Comparison of ENCODE assay signal across 21 cellular contexts in the genomic region with DNA sequence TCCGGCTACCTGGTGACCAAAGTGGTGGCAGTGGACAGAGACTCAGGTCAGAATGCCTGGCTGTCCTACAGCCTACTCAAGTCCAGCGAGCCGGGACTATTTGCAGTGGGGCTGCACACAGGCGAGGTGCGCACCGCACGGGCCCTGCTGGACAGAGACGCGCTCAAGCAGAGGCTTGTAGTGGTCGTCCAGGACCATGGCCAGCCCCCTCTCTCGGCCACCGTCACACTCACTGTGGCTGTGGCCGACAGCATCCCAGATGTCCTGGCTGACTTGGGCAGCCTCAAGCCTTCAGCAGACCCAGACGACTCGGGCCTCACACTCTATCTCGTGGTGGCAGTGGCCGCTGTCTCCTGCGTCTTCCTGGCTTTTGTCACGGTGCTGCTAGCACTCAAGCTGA. TPM values are rescaled to one million over a fixed set of nuclear protein-coding genes. Genes with fewer than 3 reads are reported as not detected.
DNase-seq lines count a peak whose midpoint lies in the region; ATAC-seq, FAIRE-seq and TF ChIP-seq lines count a peak whose summit lies in the region.
"Had no signal": no experiment of that assay in that cellular context is flagged by ENCODE, and none has a peak within 500 bp of the region (broad histone marks: within the 10 kb centered on the region; RNA-seq: fewer than 3 reads in every experiment).

No MANE protein-coding gene starts in this region.

- no peaks in the 10 kb centered on the region for H3K4me1 ChIP-seq in GM23338 (ENCODE audit: insufficient read depth)
- peaks cover 3 to 12% of the 10 kb centered on the region in 2 experiments; a peak in 3 of 5 replicates for H3K4me1 ChIP-seq in K562 (replicated peaks in 1 of 2; ENCODE audit: control insufficient read depth in 2 of 2, insufficient read depth in 2 of 2, low read length in 2 of 2)
- H3K4me1 ChIP-seq in neuronal stem cell (ENCODE audit: control insufficient read depth in 2 of 2, insufficient read depth in 1 of 2, low read depth in 1 of 2, low read length in 2 of 2) = no peaks in the 10 kb centered on the region
- H3K4me1 ChIP-seq: SJSA1 had no signal

- TF ChIP-seq EP300 in K562 (IDR thresholded peaks at IDR 0.05; ENCODE audit: low read length) = no peak

- H3K27ac ChIP-seq in GM23338 (ENCODE audit: low read depth) (no peak overlapping the region), K562 (ENCODE audit: extremely low read depth, low read depth, low read length) (no peak overlapping the region), neuronal stem cell (replicated peaks; ENCODE audit: low read length) (no peak overlapping the region)
- H3K27ac ChIP-seq: SJSA1 had no signal

- TF ChIP-seq RAD21 in K562 (CRISPR knock-in tag; conservative IDR thresholded peaks at IDR 0.05 in 1 of 2, IDR thresholded peaks at IDR 0.05 in 1 of 2) = no peak

- H2BK15ac ChIP-seq in neuronal stem cell (ENCODE audit: low read length) = no peak overlapping the region

- intact Hi-C loops in Right ventricle myocardium superior (cut with DNase I) (no loop called here), left cardiac atrium (cut with DNase I) (loop anchor here in 1 of 2 donors (10.0 kb wide), 2 partner anchors 48 to 152 kb away; partner anchors contain the start of genes PCDHB12, PCDHGA9 and PCDHGB6), K562 (cut with micrococcal nuclease) (no loop called here)

- BruUV-seq in K562 (replicated peaks; lab: Mats Ljungman, UMichigan) = no TSS peak

- H3K4me3 ChIP-seq in GM23338 (no peak overlapping the region), K562 (no peak overlapping the region), neuronal stem cell (ENCODE audit: low read length in 2 of 2) (peak overlapping the region in 1 of 2 donors; percentile 51)
- H3K4me3 ChIP-seq: SJSA1 had no signal

- H3K79me2 ChIP-seq in GM23338 (replicated peaks; ENCODE audit: insufficient read depth) (no peaks in the 10 kb centered on the region), K562 (ENCODE audit: control insufficient read depth, insufficient read depth, low read length) (no peaks in the 10 kb centered on the region)

- no peaks in the 10 kb centered on the region for H3K27me3 ChIP-seq in GM23338 (ENCODE audit: insufficient read depth)
- H3K27me3 ChIP-seq in K562 (ENCODE audit: control insufficient read depth in 2 of 2, insufficient read depth in 2 of 2, low read length in 2 of 2) = peaks cover 0 to 18% of the 10 kb centered on the region in 2 experiments; a peak in 2 of 5 replicates
- H3K27me3 ChIP-seq in neuronal stem cell (ENCODE audit: control insufficient read depth in 3 of 3, insufficient read depth in 3 of 3, low read depth in 1 of 3, low read length in 3 of 3) = peaks cover 0 to 4% (median 0%) of the 10 kb centered on the region in 3 experiments
- H3K27me3 ChIP-seq: SJSA1 had no signal

- H3K14ac ChIP-seq in neuronal stem cell (ENCODE audit: low read length) = no peak overlapping the region

- H2BK12ac ChIP-seq in neuronal stem cell (ENCODE audit: low read length) = no peak overlapping the region

- peak overlapping the region; percentile 44 for H3K23ac ChIP-seq in neuronal stem cell (ENCODE audit: low read depth, low read length, poor library complexity)

- H3K18ac ChIP-seq in neuronal stem cell (ENCODE audit: low read length) = no peak overlapping the region

- WGBS in K562 (ENCODE audit: insufficient coverage, low coverage, missing lambda C conversion rate) = 7% methylated on average over 19 of the region's 19 CpGs
- WGBS in neuronal stem cell (ENCODE audit: extremely low coverage in 2 of 2, insufficient read length in 2 of 2, insufficient replicate concordance in 1 of 2), 2 donors = no CpG with 5 or more reads among the region's 19 CpGs

- TF ChIP-seq POLR2A in K562 (conservative IDR thresholded peaks at IDR 0.05) = no peak

- DNase-seq in Right ventricle myocardium superior (no peak), left cardiac atrium (no peak), GM23338 (ENCODE audit: low spot score) (no peak), K562 (ENCODE audit: extremely low read depth in 1 of 4, low spot score in 3 of 4) (no peak), neuronal stem cell (ENCODE audit: low spot score) (no peak), NCI-H128 (lab: John Stamatoyannopoulos, UW; ENCODE audit: unreplicated experiment) (no peak), LoVo (ENCODE audit: low spot score) (no peak), osteocyte (ENCODE audit: extremely low spot score, unreplicated experiment) (no peak)
- DNase-seq: 8988T, ACHN, H7, NCI-H1092 treated with DMSO at 0.1 percent for 48 hours, NCI-H1436 treated with DMSO at 0.1 percent for 48 hours, NCI-H187 treated with DMSO at 0.1 percent for 48 hours, NCI-H2107, NCI-H524, NCI-H748 treated with DMSO at 0.1 percent for 48 hours had no signal

- no peak overlapping the region for H2BK5ac ChIP-seq in neuronal stem cell (ENCODE audit: low read length)

- H4K20me1 ChIP-seq in GM23338 (replicated peaks; ENCODE audit: insufficient read depth) = no peaks in the 10 kb centered on the region
- no peaks in the 10 kb centered on the region for H4K20me1 ChIP-seq in K562 (replicated peaks; ENCODE audit: control insufficient read depth, insufficient read depth, low read length)

- H3K36me3 ChIP-seq in GM23338 (ENCODE audit: insufficient read depth) (no peaks in the 10 kb centered on the region), K562 (ENCODE audit: control insufficient read depth, insufficient read depth, low read length) (no peaks in the 10 kb centered on the region), neuronal stem cell (replicated peaks in 1 of 2; ENCODE audit: control insufficient read depth in 2 of 2, insufficient read depth in 2 of 2, low read length in 2 of 2) (peaks cover 0 to 3% of the 10 kb centered on the region in 2 donors)
- H3K36me3 ChIP-seq: SJSA1 had no signal

- TF ChIP-seq CTCF in GM23338 (conservative IDR thresholded peaks at IDR 0.05; ENCODE audit: low read depth in 2 of 2) (no peak), K562 (IDR thresholded peaks at IDR 0.05 in 2 of 3, conservative IDR thresholded peaks at IDR 0.05 in 1 of 3; ENCODE audit: insufficient read depth in 2 of 3, low read depth in 1 of 3, low read length in 3 of 3) (no peak), osteocyte (IDR thresholded peaks at IDR 0.05) (no peak)

- H2AFZ ChIP-seq in GM23338 (no peak overlapping the region), K562 (ENCODE audit: low read depth, low read length) (no peak overlapping the region), neuronal stem cell (ENCODE audit: low read length) (no peak overlapping the region)

- H3K79me1 ChIP-seq in neuronal stem cell (ENCODE audit: low read depth, low read length) = no peaks in the 10 kb centered on the region

- ATAC-seq in Right ventricle myocardium superior (ENCODE audit: poor library complexity) (peak; percentile 7), left cardiac atrium (no peak), GM23338 (no peak), K562 (peak; percentile 50)

- no peak overlapping the region for H3K4ac ChIP-seq in neuronal stem cell (ENCODE audit: low read length)

- H3F3A ChIP-seq in GM23338 (replicated peaks; ENCODE audit: low read depth) = 0 out of 2 replicates have a peak, but pooled peaks cover 3% of the 10 kb centered on the region

- no peak overlapping the region for H4K91ac ChIP-seq in neuronal stem cell (ENCODE audit: low read depth, low read length, poor library complexity)

- H3K9me1 ChIP-seq in K562 (ENCODE audit: control insufficient read depth, insufficient read depth, low read length) = no peaks in the 10 kb centered on the region

- no peak for FAIRE-seq in K562 (lab: Jason Lieb, UNC)
- FAIRE-seq: GM19239, HTR-8/SVneo, RCC 7860 had no signal

- H2BK120ac ChIP-seq in neuronal stem cell (ENCODE audit: low read depth, low read length) = peak overlapping the region; percentile 66

- H3K4me1 Mint-ChIP-seq in GM23338 (peaks cover 5% of the 10 kb centered on the region), osteocyte (ENCODE audit: unreplicated experiment) (no peaks in the 10 kb centered on the region)

- H3K9me3 ChIP-seq in K562 (replicated peaks; ENCODE audit: control insufficient read depth, insufficient read depth, low read depth, low read length) (no peaks in the 10 kb centered on the region; the same call in 1 of the 2 replicates), neuronal stem cell (replicated peaks in 1 of 2; ENCODE audit: control insufficient read depth in 2 of 2, insufficient read depth in 1 of 2, low read depth in 1 of 2, low read length in 2 of 2) (peaks cover 25 to 67% of the 10 kb centered on the region in 2 donors)

- in situ Hi-C loops in K562 (cut with MboI) = no loop called here

- H3K27me3 Mint-ChIP-seq in GM23338 (ENCODE audit: insufficient read depth, low read depth, poor library complexity) (peaks cover 11% of the 10 kb centered on the region), osteocyte (ENCODE audit: unreplicated experiment) (no peaks in the 10 kb centered on the region)

- no peak overlapping the region for H3K4me2 ChIP-seq in GM23338
- no peak overlapping the region for H3K4me2 ChIP-seq in K562 (ENCODE audit: insufficient read depth, low read length)
- H3K4me2 ChIP-seq in neuronal stem cell (ENCODE audit: insufficient read depth, low read length, poor library complexity, severe bottlenecking) = no peak overlapping the region

- H3K9ac ChIP-seq in K562 (ENCODE audit: insufficient read depth in 1 of 2, low read depth in 2 of 2, low read length in 2 of 2) (no peak overlapping the region; a peak in 1 of 4 replicates), neuronal stem cell (ENCODE audit: low read depth, low read length, poor library complexity) (peak overlapping the region; percentile 16)

- no peak overlapping the region for H3K4me3 Mint-ChIP-seq in GM23338
- H3K4me3 Mint-ChIP-seq in osteocyte (ENCODE audit: unreplicated experiment) = no peak overlapping the region

- H2AK5ac ChIP-seq in neuronal stem cell (ENCODE audit: low read depth, low read length) = peak overlapping the region; percentile 54

- H3K9me2 ChIP-seq in GM23338 (ENCODE audit: insufficient read depth) = no peaks in the 10 kb centered on the region

- no peak overlapping the region for H3K27ac Mint-ChIP-seq in GM23338
- H3K27ac Mint-ChIP-seq in osteocyte (ENCODE audit: unreplicated experiment) = no peak overlapping the region

- H3K36me3 Mint-ChIP-seq in GM23338 (ENCODE audit: low read depth) (peaks cover 64% of the 10 kb centered on the region), osteocyte (ENCODE audit: unreplicated experiment) (no peaks in the 10 kb centered on the region)

- CTCF ChIA-PET in K562 (lab: Yijun Ruan, JAX; ENCODE audit: low intra/inter-chr PET ratio) = no interaction called here

- H4K8ac ChIP-seq in neuronal stem cell (ENCODE audit: low read depth, low read length) = no peak overlapping the region

- POLR2A ChIA-PET in K562 (lab: Yijun Ruan, JAX) = no interaction called here

- H3K9me3 Mint-ChIP-seq in GM23338 (peaks cover 65% of the 10 kb centered on the region), osteocyte (ENCODE audit: unreplicated experiment) (peaks cover 38% of the 10 kb centered on the region)

RNA-seq across cellular contexts. Expression of gene PCDHGA4, which starts 2.1 kb away (rescaled TPM):
- total RNA-seq in Right ventricle myocardium superior (9.3 TPM), left cardiac atrium (1 to 10 TPM; 4.0 to 4.3 TPM), K562 (2014; rRNA removed) (0.20 and 0.36 TPM in 2 replicates), K562 (2014; rRNA removed; fragmentation: Illumina TruSeq; extraction: Trizol) (0.18 and 0.32 TPM in 2 replicates), K562 (2015; rRNA removed; fragmentation: Illumina TruSeq; extraction: Trizol) (0.26 and 0.40 TPM in 2 replicates), K562 (2021) (0.27 and 0.40 TPM in 2 replicates), osteocyte (0.27 and 0.47 TPM in 2 replicates)
- total RNA-seq in GM23338 (2014; rRNA removed; shearing (Covaris generic)) = 4.2 and 7.2 TPM in 2 replicates
- polyA plus RNA-seq in GM23338 (2016; fragmentation: Nextera tagmentation; extraction: Ambion mirVana) (0.33 and 0.99 TPM in 2 replicates), K562 (2011; rRNA removed) (0.16 and 0.17 TPM in 2 replicates), K562 (2014; fragmentation: Illumina TruSeq; extraction: Trizol) (0.21 and 0.39 TPM in 2 replicates), K562 (2014; fragmentation: Nextera tagmentation; extraction: Ambion mirVana) (not detected), K562 (2014; rRNA removed) (0.09 and 0.12 TPM in 2 replicates)
- 2.8 and 3.2 TPM in 2 replicates for total RNA-seq in K562 (2011; cell fraction: chromatin; rRNA removed; ENCODE audit: low replicate concordance)
- 1.5 and 2.1 TPM in 2 replicates for total RNA-seq in K562 (2011; cell fraction: nucleolus; rRNA removed)
- 1.7 and 2.3 TPM in 2 replicates for total RNA-seq in K562 (2011; cell fraction: nucleoplasm; rRNA removed)
- 0.06 and 0.30 TPM in 2 replicates for polyA plus RNA-seq in K562 (2011; cell fraction: cytosol; rRNA removed)
- polyA plus RNA-seq in K562 (2011; cell fraction: nucleus; rRNA removed) = 0.46 and 1.1 TPM in 2 replicates
- 0.08 and 1.2 TPM in 2 replicates for polyA plus RNA-seq in K562 (2012)
- 0.63 and 0.67 TPM in 2 replicates for polyA minus RNA-seq in K562 (2011; rRNA and poly(A)+ RNA removed)
- 0.29 TPM in 1 of 2 replicates, not detected in the other for polyA minus RNA-seq in K562 (2011; cell fraction: cytosol; rRNA and poly(A)+ RNA removed)
- 1.00 and 1.2 TPM in 2 replicates for polyA minus RNA-seq in K562 (2011; cell fraction: nucleus; rRNA and poly(A)+ RNA removed)
- polyA plus RNA-seq in neuronal stem cell (2013, experiment 1 of 2) = 0.25 TPM
- 0.19 TPM for polyA plus RNA-seq in neuronal stem cell (2013, experiment 2 of 2)

RNA-seq across cellular contexts. Expression of gene PCDHGB2, which starts 2.8 kb away (rescaled TPM):
- total RNA-seq in Right ventricle myocardium superior (9.2 TPM), left cardiac atrium (1 to 10 TPM; 4.0 to 5.4 TPM), K562 (2014; rRNA removed) (0.14 and 0.20 TPM in 2 replicates), K562 (2014; rRNA removed; fragmentation: Illumina TruSeq; extraction: Trizol) (0.22 and 0.29 TPM in 2 replicates), K562 (2015; rRNA removed; fragmentation: Illumina TruSeq; extraction: Trizol) (0.30 and 0.54 TPM in 2 replicates), K562 (2021) (0.36 and 0.42 TPM in 2 replicates), osteocyte (0.50 and 0.59 TPM in 2 replicates)
- total RNA-seq in GM23338 (2014; rRNA removed; shearing (Covaris generic)) = 5.0 and 5.8 TPM in 2 replicates
- polyA plus RNA-seq in GM23338 (2016; fragmentation: Nextera tagmentation; extraction: Ambion mirVana) (0.87 and 1.2 TPM in 2 replicates), K562 (2011; rRNA removed) (0.12 and 0.33 TPM in 2 replicates), K562 (2014; fragmentation: Illumina TruSeq; extraction: Trizol) (0.24 and 0.28 TPM in 2 replicates), K562 (2014; fragmentation: Nextera tagmentation; extraction: Ambion mirVana) (under 1 TPM in 1 of 2 experiments, not detected in 1; 0.06 TPM), K562 (2014; rRNA removed) (0.24 and 0.29 TPM in 2 replicates)
- total RNA-seq in K562 (2011; cell fraction: chromatin; rRNA removed; ENCODE audit: low replicate concordance) = 0.81 and 2.9 TPM in 2 replicates
- 0.83 and 2.1 TPM in 2 replicates for total RNA-seq in K562 (2011; cell fraction: nucleolus; rRNA removed)
- total RNA-seq in K562 (2011; cell fraction: nucleoplasm; rRNA removed) = 0.99 and 1.5 TPM in 2 replicates
- 0.10 and 0.31 TPM in 2 replicates for polyA plus RNA-seq in K562 (2011; cell fraction: cytosol; rRNA removed)
- polyA plus RNA-seq in K562 (2011; cell fraction: nucleus; rRNA removed) = 0.32 and 1.1 TPM in 2 replicates
- 0.25 and 1.2 TPM in 2 replicates for polyA plus RNA-seq in K562 (2012)
- 0.24 and 0.98 TPM in 2 replicates for polyA minus RNA-seq in K562 (2011; rRNA and poly(A)+ RNA removed)
- polyA minus RNA-seq in K562 (2011; cell fraction: cytosol; rRNA and poly(A)+ RNA removed) = 0.29 and 0.46 TPM in 2 replicates
- polyA minus RNA-seq in K562 (2011; cell fraction: nucleus; rRNA and poly(A)+ RNA removed) = 0.78 and 1.3 TPM in 2 replicates
- polyA plus RNA-seq in neuronal stem cell (2013, experiment 1 of 2) = 0.89 TPM
- polyA plus RNA-seq in neuronal stem cell (2013, experiment 2 of 2) = 0.86 TPM

RNA-seq across cellular contexts. Expression of gene PCDHGA5, which starts 7.0 kb away (rescaled TPM):
- 6.6 TPM for total RNA-seq in Right ventricle myocardium superior
- total RNA-seq in left cardiac atrium = 1 to 10 TPM; 3.5 to 4.3 TPM
- total RNA-seq in GM23338 (2014; rRNA removed; shearing (Covaris generic)) = 2.9 and 3.1 TPM in 2 replicates
- polyA plus RNA-seq in GM23338 (2016; fragmentation: Nextera tagmentation; extraction: Ambion mirVana) = 0.49 and 0.55 TPM in 2 replicates
- total RNA-seq in K562 (2011; cell fraction: chromatin; rRNA removed; ENCODE audit: low replicate concordance) = 0.58 and 1.2 TPM in 2 replicates
- 0.33 and 0.79 TPM in 2 replicates for total RNA-seq in K562 (2011; cell fraction: nucleolus; rRNA removed)
- total RNA-seq in K562 (2011; cell fraction: nucleoplasm; rRNA removed) = 0.66 and 0.69 TPM in 2 replicates
- 0.09 and 0.16 TPM in 2 replicates for total RNA-seq in K562 (2014; rRNA removed)
- 0.11 and 0.13 TPM in 2 replicates for total RNA-seq in K562 (2014; rRNA removed; fragmentation: Illumina TruSeq; extraction: Trizol)
- 0.14 and 0.15 TPM in 2 replicates for total RNA-seq in K562 (2015; rRNA removed; fragmentation: Illumina TruSeq; extraction: Trizol)
- 0.13 and 0.18 TPM in 2 replicates for total RNA-seq in K562 (2021)
- polyA plus RNA-seq in K562 (2011; rRNA removed) = 0.08 and 0.14 TPM in 2 replicates
- 0.06 and 0.07 TPM in 2 replicates for polyA plus RNA-seq in K562 (2011; cell fraction: cytosol; rRNA removed)
- polyA plus RNA-seq in K562 (2011; cell fraction: nucleus; rRNA removed) = 0.24 and 0.71 TPM in 2 replicates
- polyA plus RNA-seq in K562 (2012) = 0.09 and 0.58 TPM in 2 replicates
- 0.07 and 0.13 TPM in 2 replicates for polyA plus RNA-seq in K562 (2014; fragmentation: Illumina TruSeq; extraction: Trizol)
- under 1 TPM in 1 of 2 experiments, not detected in 1; 0.01 TPM for polyA plus RNA-seq in K562 (2014; fragmentation: Nextera tagmentation; extraction: Ambion mirVana)
- polyA plus RNA-seq in K562 (2014; rRNA removed) = 0.03 and 0.13 TPM in 2 replicates
- polyA minus RNA-seq in K562 (2011; rRNA and poly(A)+ RNA removed) = 0.06 and 0.28 TPM in 2 replicates
- not detected in 2 replicates for polyA minus RNA-seq in K562 (2011; cell fraction: cytosol; rRNA and poly(A)+ RNA removed)
- polyA minus RNA-seq in K562 (2011; cell fraction: nucleus; rRNA and poly(A)+ RNA removed) = 0.22 and 0.40 TPM in 2 replicates
- polyA plus RNA-seq in neuronal stem cell (2013, experiment 1 of 2) = 0.06 TPM
- 0.07 TPM for polyA plus RNA-seq in neuronal stem cell (2013, experiment 2 of 2)
- total RNA-seq in osteocyte = 0.13 and 0.16 TPM in 2 replicates
- total RNA-seq: H7 had no signal

RNA-seq across cellular contexts. Expression of gene PCDHGB1, which starts 7.1 kb away (rescaled TPM):
- 7.8 TPM for total RNA-seq in Right ventricle myocardium superior
- 1 to 10 TPM; 3.0 to 3.2 TPM for total RNA-seq in left cardiac atrium
- 8.9 and 9.1 TPM in 2 replicates for total RNA-seq in GM23338 (2014; rRNA removed; shearing (Covaris generic))
- polyA plus RNA-seq in GM23338 (2016; fragmentation: Nextera tagmentation; extraction: Ambion mirVana) = 0.52 and 0.74 TPM in 2 replicates
- 1.9 and 2.1 TPM in 2 replicates for total RNA-seq in K562 (2011; cell fraction: chromatin; rRNA removed; ENCODE audit: low replicate concordance)
- 1.5 and 1.6 TPM in 2 replicates for total RNA-seq in K562 (2011; cell fraction: nucleolus; rRNA removed)
- 0.92 and 1.2 TPM in 2 replicates for total RNA-seq in K562 (2011; cell fraction: nucleoplasm; rRNA removed)
- 0.12 and 0.14 TPM in 2 replicates for total RNA-seq in K562 (2014; rRNA removed)
- total RNA-seq in K562 (2014; rRNA removed; fragmentation: Illumina TruSeq; extraction: Trizol) = 0.11 and 0.16 TPM in 2 replicates
- total RNA-seq in K562 (2015; rRNA removed; fragmentation: Illumina TruSeq; extraction: Trizol) = 0.07 and 0.19 TPM in 2 replicates
- total RNA-seq in K562 (2021) = 0.07 and 0.29 TPM in 2 replicates
- polyA plus RNA-seq in K562 (2011; rRNA removed) = 0.05 and 0.20 TPM in 2 replicates
- 0.01 and 0.21 TPM in 2 replicates for polyA plus RNA-seq in K562 (2011; cell fraction: cytosol; rRNA removed)
- 0.10 and 0.54 TPM in 2 replicates for polyA plus RNA-seq in K562 (2011; cell fraction: nucleus; rRNA removed)
- polyA plus RNA-seq in K562 (2012) = 0.14 and 0.25 TPM in 2 replicates
- polyA plus RNA-seq in K562 (2014; fragmentation: Illumina TruSeq; extraction: Trizol) = 0.06 and 0.11 TPM in 2 replicates
- polyA plus RNA-seq in K562 (2014; fragmentation: Nextera tagmentation; extraction: Ambion mirVana) = not detected
- 0.07 TPM in 2 replicates for polyA plus RNA-seq in K562 (2014; rRNA removed)
- polyA minus RNA-seq in K562 (2011; rRNA and poly(A)+ RNA removed) = 0.15 and 0.56 TPM in 2 replicates
- not detected in 2 replicates for polyA minus RNA-seq in K562 (2011; cell fraction: cytosol; rRNA and poly(A)+ RNA removed)
- 0.44 and 1.2 TPM in 2 replicates for polyA minus RNA-seq in K562 (2011; cell fraction: nucleus; rRNA and poly(A)+ RNA removed)
- 0.66 TPM for polyA plus RNA-seq in neuronal stem cell (2013, experiment 1 of 2)
- polyA plus RNA-seq in neuronal stem cell (2013, experiment 2 of 2) = 0.66 TPM
- 1.4 and 1.8 TPM in 2 replicates for total RNA-seq in osteocyte
- total RNA-seq: H7 had no signal

RNA-seq across cellular contexts. Expression of gene PCDHGB3, which starts 13.1 kb away (rescaled TPM):
- 7.6 TPM for total RNA-seq in Right ventricle myocardium superior
- total RNA-seq in left cardiac atrium = 1 to 10 TPM; 3.9 to 4.6 TPM
- 4.8 and 5.8 TPM in 2 replicates for total RNA-seq in GM23338 (2014; rRNA removed; shearing (Covaris generic))
- 0.24 and 0.26 TPM in 2 replicates for polyA plus RNA-seq in GM23338 (2016; fragmentation: Nextera tagmentation; extraction: Ambion mirVana)
- total RNA-seq in K562 (2011; cell fraction: chromatin; rRNA removed; ENCODE audit: low replicate concordance) = 1.2 and 1.7 TPM in 2 replicates
- total RNA-seq in K562 (2011; cell fraction: nucleolus; rRNA removed) = 0.67 and 0.92 TPM in 2 replicates
- total RNA-seq in K562 (2011; cell fraction: nucleoplasm; rRNA removed) = 0.23 and 0.66 TPM in 2 replicates
- total RNA-seq in K562 (2014; rRNA removed) = 0.05 and 0.37 TPM in 2 replicates
- 0.16 and 0.18 TPM in 2 replicates for total RNA-seq in K562 (2014; rRNA removed; fragmentation: Illumina TruSeq; extraction: Trizol)
- total RNA-seq in K562 (2015; rRNA removed; fragmentation: Illumina TruSeq; extraction: Trizol) = 0.11 and 0.23 TPM in 2 replicates
- 0.07 and 0.16 TPM in 2 replicates for total RNA-seq in K562 (2021)
- 0.05 and 0.11 TPM in 2 replicates for polyA plus RNA-seq in K562 (2011; rRNA removed)
- polyA plus RNA-seq in K562 (2011; cell fraction: cytosol; rRNA removed) = 0.10 and 0.12 TPM in 2 replicates
- polyA plus RNA-seq in K562 (2011; cell fraction: nucleus; rRNA removed) = 0.22 and 0.78 TPM in 2 replicates
- polyA plus RNA-seq in K562 (2012) = 0.14 and 0.83 TPM in 2 replicates
- polyA plus RNA-seq in K562 (2014; fragmentation: Illumina TruSeq; extraction: Trizol) = 0.10 and 0.19 TPM in 2 replicates
- polyA plus RNA-seq in K562 (2014; fragmentation: Nextera tagmentation; extraction: Ambion mirVana) = not detected
- 0.09 and 0.15 TPM in 2 replicates for polyA plus RNA-seq in K562 (2014; rRNA removed)
- 0.12 and 0.53 TPM in 2 replicates for polyA minus RNA-seq in K562 (2011; rRNA and poly(A)+ RNA removed)
- not detected in 2 replicates for polyA minus RNA-seq in K562 (2011; cell fraction: cytosol; rRNA and poly(A)+ RNA removed)
- 0.22 and 0.54 TPM in 2 replicates for polyA minus RNA-seq in K562 (2011; cell fraction: nucleus; rRNA and poly(A)+ RNA removed)
- polyA plus RNA-seq in neuronal stem cell (2013, experiment 1 of 2) = 0.10 TPM
- 0.04 TPM for polyA plus RNA-seq in neuronal stem cell (2013, experiment 2 of 2)
- 0.19 and 0.29 TPM in 2 replicates for total RNA-seq in osteocyte
- total RNA-seq: H7 had no signal

Comparison
In these comparisons a context has a peak if more than half of its experiments do, and no peak if none do; other contexts are left out.
1. ATAC-seq: peak in Right ventricle myocardium superior (single experiment) and K562 (single experiment); none in left cardiac atrium (0 of 2) and GM23338 (single experiment).